Comparison of ENCODE assay signal across 15 cellular contexts in genomic region chr12:29639893-29640495, GRCh38.
A peak's percentile ranks its signal among the peaks of the same experiment; 100 is the strongest.
DNase-seq lines count a peak whose midpoint lies in the region; ATAC-seq and TF ChIP-seq lines count a peak whose summit lies in the region.
"Had no signal": no experiment of that assay in that cellular context is flagged by ENCODE, and none has a peak within 500 bp of the region (broad histone marks: within the 10 kb centered on the region; RNA-seq: fewer than 3 reads in every experiment).

No MANE protein-coding gene starts in this region.

- no peak for TF ChIP-seq POLR2A in adrenal gland (IDR thresholded peaks at IDR 0.05)

- no peaks in the 10 kb centered on the region for H3K36me3 ChIP-seq in adrenal gland (replicated peaks in 1 of 2)
- no peaks in the 10 kb centered on the region for H3K36me3 ChIP-seq in trophoblast cell (ENCODE audit: control insufficient read depth in 1 of 2, insufficient read depth in 2 of 2, low read length in 2 of 2)
- no peaks in the 10 kb centered on the region for H3K36me3 ChIP-seq in effector memory CD4-positive, alpha-beta T cell (ENCODE audit: control insufficient read depth, insufficient read depth, low read length)

- no peaks in the 10 kb centered on the region for H3K9me3 Mint-ChIP-seq in natural killer cell treated with Interleukin-12 subunit alpha and Interleukin-12 subunit beta and Interleukin-15 and Interleukin-18, amount 100 ng/mL, for 72 hours
- H3K9me3 Mint-ChIP-seq: activated T-cell treated with anti-CD3 and anti-CD28 coated beads, Interleukin-2, amount 50 U/mL, for 4 hours; CD8-positive, alpha-beta T cell had no signal

- peak overlapping the region; percentile 54 for H2AK5ac ChIP-seq in trophoblast cell (ENCODE audit: low read length)

- peak; percentile 39 for DNase-seq in COLO829 (ENCODE audit: low spot score)
- no peak for DNase-seq in adrenal gland
- peak; percentile 38 for DNase-seq in left ventricle myocardium superior
- no peak for DNase-seq in trophoblast cell
- DNase-seq in NOMO-1 (lab: John Stamatoyannopoulos, UW; ENCODE audit: unreplicated experiment in 2 of 2) = no peak
- no peak for DNase-seq in inferior parietal cortex (ENCODE audit: extremely low spot score)
- DNase-seq in natural killer cell treated with Interleukin-12 subunit alpha and Interleukin-12 subunit beta and Interleukin-15 and Interleukin-18, amount 100 ng/mL, for 72 hours (ENCODE audit: low spot score) = no peak
- DNase-seq in effector memory CD4-positive, alpha-beta T cell = no peak
- DNase-seq: activated T-cell treated with anti-CD3 and anti-CD28 coated beads, Interleukin-2, amount 50 U/mL, for 4 hours; amniotic stem cell; CD8-positive, alpha-beta T cell; Kasumi-1; NCI-H1694 treated with DMSO at 0.1 percent for 48 hours; stimulated activated naive CD4-positive, alpha-beta T cell treated with Interleukin-2 at 50 U/mL for 16 hours; T-helper 2 cell had no signal

- H3K79me2 ChIP-seq in trophoblast cell (ENCODE audit: control insufficient read depth, insufficient read depth, low read length, poor library complexity) = peaks cover 5% of the 10 kb centered on the region

- H3K9ac ChIP-seq in trophoblast cell (ENCODE audit: low read length) = no peak overlapping the region

- peak overlapping the region; percentile 79 for H3K14ac ChIP-seq in trophoblast cell (ENCODE audit: low read length)

- peak overlapping the region; percentile 56 for H2BK5ac ChIP-seq in trophoblast cell (ENCODE audit: low read depth, low read length, poor library complexity)

- peak overlapping the region; percentile 73 for H2BK12ac ChIP-seq in trophoblast cell (ENCODE audit: low read length)

- peak overlapping the region; percentile 81 for H2BK120ac ChIP-seq in trophoblast cell (ENCODE audit: insufficient read depth, low read length, poor library complexity)

- H3K4ac ChIP-seq in trophoblast cell (ENCODE audit: low read depth, low read length) = peak overlapping the region; percentile 55

- no peak for TF ChIP-seq CTCF in adrenal gland (IDR thresholded peaks at IDR 0.05)

- no peak overlapping the region for H3K4me3 ChIP-seq in adrenal gland
- H3K4me3 ChIP-seq in trophoblast cell (ENCODE audit: low read depth, low read length) = no peak overlapping the region
- no peak overlapping the region for H3K4me3 ChIP-seq in effector memory CD4-positive, alpha-beta T cell (ENCODE audit: insufficient read depth, low read depth, low read length, poor library complexity, severe bottlenecking)

- H3K79me1 ChIP-seq in trophoblast cell (ENCODE audit: low read length) = peaks cover 14% of the 10 kb centered on the region

- no peak overlapping the region for H3K27ac Mint-ChIP-seq in natural killer cell treated with Interleukin-12 subunit alpha and Interleukin-12 subunit beta and Interleukin-15 and Interleukin-18, amount 100 ng/mL, for 72 hours
- H3K27ac Mint-ChIP-seq: CD8-positive, alpha-beta T cell had no signal

- no peaks in the 10 kb centered on the region for H3K4me1 Mint-ChIP-seq in natural killer cell treated with Interleukin-12 subunit alpha and Interleukin-12 subunit beta and Interleukin-15 and Interleukin-18, amount 100 ng/mL, for 72 hours (ENCODE audit: low read depth in 2 of 2)

- no peak overlapping the region for H3K18ac ChIP-seq in trophoblast cell (ENCODE audit: low read length)

- no peaks in the 10 kb centered on the region for H3K36me3 Mint-ChIP-seq in natural killer cell treated with Interleukin-12 subunit alpha and Interleukin-12 subunit beta and Interleukin-15 and Interleukin-18, amount 100 ng/mL, for 72 hours
- H3K36me3 Mint-ChIP-seq: CD8-positive, alpha-beta T cell had no signal

- H4K12ac ChIP-seq in trophoblast cell (ENCODE audit: low read depth, low read length) = no peak overlapping the region

- H3K27ac ChIP-seq in adrenal gland = peak overlapping the region in 3 of 5 donors; percentile 11 to 69 (median 62)
- H3K27ac ChIP-seq in trophoblast cell (ENCODE audit: low read depth, low read length) = peak overlapping the region; percentile 37
- no peak overlapping the region for H3K27ac ChIP-seq in effector memory CD4-positive, alpha-beta T cell (ENCODE audit: insufficient read depth, low read length, poor library complexity, severe bottlenecking)

- H4K8ac ChIP-seq in trophoblast cell (ENCODE audit: low read depth, low read length) = peak overlapping the region; percentile 51

- ATAC-seq in left ventricle myocardium superior = peak; percentile 89
- no peak for ATAC-seq in natural killer cell treated with Interleukin-12 subunit alpha and Interleukin-12 subunit beta and Interleukin-15 and Interleukin-18, amount 100 ng/mL, for 72 hours
- ATAC-seq: activated T-cell treated with anti-CD3 and anti-CD28 coated beads, Interleukin-2, amount 50 U/mL, for 4 hours; CD8-positive, alpha-beta T cell had no signal

- no peak overlapping the region for H3K4me2 ChIP-seq in trophoblast cell (ENCODE audit: low read length)

- 84 to 94% (median 86%) methylated on average over 10 of the region's 10 CpGs for WGBS in adrenal gland, 4 donors
- no CpG with 5 or more reads among the region's 10 CpGs for WGBS in trophoblast cell (ENCODE audit: extremely low coverage, insufficient coverage, insufficient read length)

- no peaks in the 10 kb centered on the region for H3K27me3 Mint-ChIP-seq in natural killer cell treated with Interleukin-12 subunit alpha and Interleukin-12 subunit beta and Interleukin-15 and Interleukin-18, amount 100 ng/mL, for 72 hours

- H3K23ac ChIP-seq in trophoblast cell (ENCODE audit: low read length) = no peak overlapping the region

- H2AFZ ChIP-seq in trophoblast cell (ENCODE audit: insufficient read depth, low read length, poor library complexity) = peak overlapping the region; percentile 20

- H3K4me3 Mint-ChIP-seq in natural killer cell treated with Interleukin-12 subunit alpha and Interleukin-12 subunit beta and Interleukin-15 and Interleukin-18, amount 100 ng/mL, for 72 hours = no peak overlapping the region
- H3K4me3 Mint-ChIP-seq: activated T-cell treated with anti-CD3 and anti-CD28 coated beads, Interleukin-2, amount 50 U/mL, for 4 hours; CD8-positive, alpha-beta T cell had no signal

- peak overlapping the region; percentile 55 for H4K91ac ChIP-seq in trophoblast cell (ENCODE audit: low read depth, low read length)

- intact Hi-C loops in adrenal gland (cut with DNase I) = no loop called here
- intact Hi-C loops in left ventricle myocardium superior (cut with micrococcal nuclease) = no loop called here

- H3K9me3 ChIP-seq in adrenal gland (replicated peaks in 1 of 3) = no peaks in the 10 kb centered on the region
- H3K9me3 ChIP-seq in trophoblast cell (ENCODE audit: insufficient read depth, low read depth, low read length) = no peaks in the 10 kb centered on the region
- no peaks in the 10 kb centered on the region for H3K9me3 ChIP-seq in effector memory CD4-positive, alpha-beta T cell (ENCODE audit: control insufficient read depth, low read length)

- H3K4me1 ChIP-seq in adrenal gland (replicated peaks in 1 of 2) = peaks cover 0 to 9% of the 10 kb centered on the region in 2 donors
- peaks cover 7 to 9% of the 10 kb centered on the region in 2 experiments for H3K4me1 ChIP-seq in trophoblast cell (ENCODE audit: control insufficient read depth in 1 of 2, insufficient read depth in 2 of 2, low read length in 2 of 2)
- H3K4me1 ChIP-seq in effector memory CD4-positive, alpha-beta T cell (ENCODE audit: control insufficient read depth, insufficient read depth, low read length, poor library complexity, severe bottlenecking) = no peaks in the 10 kb centered on the region

- H3K27me3 ChIP-seq in adrenal gland (no peaks in the 10 kb centered on the region), trophoblast cell (ENCODE audit: insufficient read depth, low read length) (no peaks in the 10 kb centered on the region)
- H3K27me3 ChIP-seq in effector memory CD4-positive, alpha-beta T cell (replicated peaks; ENCODE audit: control insufficient read depth, insufficient read depth, low read length, poor library complexity, severe bottlenecking) = no peaks in the 10 kb centered on the region

Comparison
In these comparisons a context has a peak if more than half of its experiments do, and no peak if none do; other contexts are left out.
1. DNase-seq: peak in COLO829 (single experiment) and left ventricle myocardium superior (single experiment); none in adrenal gland (0 of 7), trophoblast cell (0 of 2), NOMO-1 (0 of 2), inferior parietal cortex (single experiment), natural killer cell treated with Interleukin-12 subunit alpha and Interleukin-12 subunit beta and Interleukin-15 and Interleukin-18, amount 100 ng/mL, for 72 hours (single experiment) and effector memory CD4-positive, alpha-beta T cell (0 of 3).